ENCODE assay signal across 8 cellular contexts in genomic region chr9:33161011-33161588, GRCh38. TPM values are rescaled to one million over a fixed set of nuclear protein-coding genes. Genes with fewer than 3 reads are reported as not detected.
A peak's percentile ranks its signal among the peaks of the same experiment; 100 is the strongest.
DNase-seq lines count a peak whose midpoint lies in the region; ATAC-seq, FAIRE-seq and TF ChIP-seq lines count a peak whose summit lies in the region.

No MANE protein-coding gene starts in this region.

- TF ChIP-seq POLR2A in K562 (conservative IDR thresholded peaks at IDR 0.05) (no peak), stomach (IDR thresholded peaks at IDR 0.05) (no peak)

- CTCF ChIA-PET in AG04449 (lab: Yijun Ruan, JAX) (interaction anchor here (0.8 to 2.3 kb wide), 4 partner anchors 9 to 65 kb away, joined by 4 to 13 read pairs (median 5); no protein-coding TSS in a partner anchor), K562 (lab: Yijun Ruan, JAX; ENCODE audit: low intra/inter-chr PET ratio) (no interaction called here)

- H4K20me1 ChIP-seq in K562 (replicated peaks; ENCODE audit: control insufficient read depth, insufficient read depth, low read length): peaks cover 37% of the 10 kb centered on the region

- POLR2A ChIA-PET in AG04449 (lab: Yijun Ruan, JAX) (interaction anchor here (0.6 to 4.6 kb wide), 7 partner anchors 10 to 136 kb away, joined by 3 to 39 read pairs (median 4); partner anchors contain the start of gene DNAJA1), K562 (lab: Yijun Ruan, JAX) (interaction anchor here (0.6 to 2.9 kb wide), 4 partner anchors 10 to 136 kb away, joined by 4 to 14 read pairs (median 8); partner anchors contain the start of gene DNAJA1)

- intact Hi-C loops in K562 (cut with micrococcal nuclease): no loop called here
- intact Hi-C loops in stomach (cut with DNase I; ENCODE audit: low total_unique reads): no loop called here

- no peak for TF ChIP-seq RAD21 in K562 (CRISPR knock-in tag; conservative IDR thresholded peaks at IDR 0.05 in 1 of 2, IDR thresholded peaks at IDR 0.05 in 1 of 2)

- H3K4me1 ChIP-seq in K562 (replicated peaks in 1 of 2; ENCODE audit: control insufficient read depth in 2 of 2, insufficient read depth in 2 of 2, low read length in 2 of 2): peaks cover 29 to 68% of the 10 kb centered on the region in 2 experiments
- H3K4me1 ChIP-seq in stomach: peaks cover 82 to 98% (median 91%) of the 10 kb centered on the region in 4 donors

- H2AFZ ChIP-seq in K562 (ENCODE audit: low read depth, low read length): no peak overlapping the region

- ATAC-seq in K562: peak; percentile 26; the same call in 2 of the 3 replicates
- no peak for ATAC-seq in GM21381 (IDR thresholded peaks at IDR 0.05; ENCODE audit: unreplicated experiment)

- no peak for FAIRE-seq in K562 (lab: Jason Lieb, UNC)

- no peaks in the 10 kb centered on the region for H3K9me1 ChIP-seq in K562 (ENCODE audit: control insufficient read depth, insufficient read depth, low read length)

- WGBS in K562 (ENCODE audit: insufficient coverage, low coverage, missing lambda C conversion rate): 70% methylated on average over 4 of the region's 6 CpGs
- 12 to 27% (median 20%) methylated on average over 6 of the region's 6 CpGs for WGBS in stomach, 5 donors

- in situ Hi-C loops in K562 (cut with MboI): no loop called here

- no peak for TF ChIP-seq EP300 in K562 (IDR thresholded peaks at IDR 0.05; ENCODE audit: low read length)
- no peak for TF ChIP-seq EP300 in stomach (IDR thresholded peaks at IDR 0.05)

- H3K9ac ChIP-seq in K562 (ENCODE audit: insufficient read depth in 1 of 2, low read depth in 2 of 2, low read length in 2 of 2): peak overlapping the region in 1 of 2 experiments; percentile 12; a peak in 1 of 4 replicates

- DNase-seq in AG04449 (ENCODE audit: low read depth, low spot score) (peak; percentile 93), GM20000 (ENCODE audit: low spot score) (peak; percentile 31), RPMI8226 (peak; percentile 23), K562 (ENCODE audit: extremely low read depth in 1 of 4, low spot score in 3 of 4) (peak in 1 of 4 experiments; percentile 41), kidney tubule cell (ENCODE audit: low spot score) (peak; percentile 98), stomach (peak; percentile 62), cortex of kidney (lab: John Stamatoyannopoulos, UW) (no peak)

- H3K79me2 ChIP-seq in K562 (ENCODE audit: control insufficient read depth, insufficient read depth, low read length): peaks cover 99% of the 10 kb centered on the region

- TF ChIP-seq CTCF in AG04449 (IDR thresholded peaks at IDR 0.05; ENCODE audit: insufficient read depth, low read length, missing control alignments) (no peak), GM20000 (IDR thresholded peaks at IDR 0.05; ENCODE audit: extremely low read depth, missing control alignments) (no peak), K562 (IDR thresholded peaks at IDR 0.05 in 2 of 3, conservative IDR thresholded peaks at IDR 0.05 in 1 of 3; ENCODE audit: insufficient read depth in 2 of 3, low read depth in 1 of 3, low read length in 3 of 3) (no peak), stomach (IDR thresholded peaks at IDR 0.05) (no peak)

- H3K9me3 ChIP-seq in K562 (replicated peaks; ENCODE audit: control insufficient read depth, insufficient read depth, low read depth, low read length) (no peaks in the 10 kb centered on the region), stomach (no peaks in the 10 kb centered on the region)

- H3K4me3 ChIP-seq in AG04449 (ENCODE audit: low read depth, low read length) (peak overlapping the region; percentile 32), K562 (no peak overlapping the region), stomach (peak overlapping the region in 1 of 4 donors; percentile 28)

- BruUV-seq in K562 (replicated peaks; lab: Mats Ljungman, UMichigan): no TSS peak

- H3K4me2 ChIP-seq in K562 (ENCODE audit: insufficient read depth, low read length): no peak overlapping the region

- no peak overlapping the region; the same call in 2 of the 3 replicates for H3K27ac ChIP-seq in K562 (ENCODE audit: extremely low read depth, low read depth, low read length)
- H3K27ac ChIP-seq in stomach: peak overlapping the region; percentile 94 to 99 (median 97)

- no peaks in the 10 kb centered on the region for H3K27me3 ChIP-seq in K562 (ENCODE audit: control insufficient read depth in 2 of 2, insufficient read depth in 2 of 2, low read length in 2 of 2)
- no peaks in the 10 kb centered on the region for H3K27me3 ChIP-seq in stomach

- H3K36me3 ChIP-seq in K562 (ENCODE audit: control insufficient read depth, insufficient read depth, low read length) (no peaks in the 10 kb centered on the region; the same call in 2 of the 3 replicates), stomach (no peaks in the 10 kb centered on the region)

TF ChIP-seq in K562, 482 proteins besides CTCF, POLR2A, EP300 and RAD21:
- TF ChIP-seq COPS2 (conservative IDR thresholded peaks at IDR 0.05): no peak
- TF ChIP-seq ZNF511 (CRISPR knock-in tag; IDR thresholded peaks at IDR 0.05): no peak
- peak; percentile 59 for TF ChIP-seq JUND (IDR thresholded peaks at IDR 0.05; ENCODE audit: borderline replicate concordance, low read depth, low read length)
- TF ChIP-seq JUND (tag; IDR thresholded peaks at IDR 0.05; ENCODE audit: borderline replicate concordance, low read depth, low read length): peak; percentile 15; the same call in 1 of the 3 replicates
- TF ChIP-seq TCF15 (CRISPR knock-in tag; IDR thresholded peaks at IDR 0.05): no peak
- 0 out of 2 replicates have a peak, but pooled peaks have one; percentile 41 for TF ChIP-seq JUN (IDR thresholded peaks at IDR 0.05; ENCODE audit: borderline replicate concordance, low read depth, low read length)
- no peak for TF ChIP-seq JUN (CRISPR knock-in tag; IDR thresholded peaks at IDR 0.05; ENCODE audit: borderline replicate concordance)
- peak; percentile 54 for TF ChIP-seq ATF3 (IDR thresholded peaks at IDR 0.05)
- TF ChIP-seq ATF3 (CRISPR knock-in tag; conservative IDR thresholded peaks at IDR 0.05): no peak
- TF ChIP-seq FOSL1 (tag; conservative IDR thresholded peaks at IDR 0.05): peak; percentile 58; the same call in 1 of the 2 replicates
- TF ChIP-seq RCOR1 (IDR thresholded peaks at IDR 0.05; ENCODE audit: borderline replicate concordance in 1 of 2, low read depth in 2 of 2, low read length in 2 of 2): peak in 1 of 2 experiments; percentile 61; a peak in 2 of 4 replicates
- TF ChIP-seq KDM1A (IDR thresholded peaks at IDR 0.05): peak; percentile 54 to 70; a peak in 3 of 4 replicates

RNA-seq across cellular contexts. Expression of gene B4GALT1, which starts 6.0 kb away (rescaled TPM):
- 14.7 and 14.9 TPM in 2 replicates for total RNA-seq in K562 (2011; cell fraction: chromatin; rRNA removed; ENCODE audit: low replicate concordance)
- total RNA-seq in K562 (2011; cell fraction: nucleolus; rRNA removed): 17.9 and 22.7 TPM in 2 replicates
- 32.8 and 52.0 TPM in 2 replicates for total RNA-seq in K562 (2011; cell fraction: nucleoplasm; rRNA removed)
- total RNA-seq in K562 (2014; rRNA removed): 7.1 and 8.7 TPM in 2 replicates
- total RNA-seq in K562 (2014; rRNA removed; fragmentation: Illumina TruSeq; extraction: Trizol): 4.4 and 4.8 TPM in 2 replicates
- 3.7 and 4.1 TPM in 2 replicates for total RNA-seq in K562 (2015; rRNA removed; fragmentation: Illumina TruSeq; extraction: Trizol)
- 22.0 and 26.8 TPM in 2 replicates for total RNA-seq in K562 (2021)
- polyA plus RNA-seq in K562 (2011; rRNA removed): 9.6 and 10.1 TPM in 2 replicates
- 13.7 and 14.3 TPM in 2 replicates for polyA plus RNA-seq in K562 (2011; cell fraction: cytosol; rRNA removed)
- 5.3 and 6.6 TPM in 2 replicates for polyA plus RNA-seq in K562 (2011; cell fraction: nucleus; rRNA removed)
- 16.9 and 32.7 TPM in 2 replicates for polyA plus RNA-seq in K562 (2012)
- polyA plus RNA-seq in K562 (2014; fragmentation: Illumina TruSeq; extraction: Trizol): 21.4 and 23.8 TPM in 2 replicates
- polyA plus RNA-seq in K562 (2014; fragmentation: Nextera tagmentation; extraction: Ambion mirVana): 1 to 10 TPM; 5.2 to 6.0 TPM
- polyA plus RNA-seq in K562 (2014; rRNA removed): 10.7 and 13.2 TPM in 2 replicates
- 16.0 and 18.9 TPM in 2 replicates for polyA minus RNA-seq in K562 (2011; rRNA and poly(A)+ RNA removed)
- polyA minus RNA-seq in K562 (2011; cell fraction: cytosol; rRNA and poly(A)+ RNA removed): 15.1 and 15.4 TPM in 2 replicates
- polyA minus RNA-seq in K562 (2011; cell fraction: nucleus; rRNA and poly(A)+ RNA removed): 3.9 and 4.0 TPM in 2 replicates
- 100 to 1,000 TPM in 1 of 5 donors, 10 to 100 TPM in 3, 1 to 10 TPM in 1; 6.4 to 125 (median 25.0) TPM for total RNA-seq in stomach
- 10 to 100 TPM; 23.4 to 31.4 (median 24.8) TPM for polyA plus RNA-seq in stomach
